ENCODE assay signal across 31 cellular contexts in the genomic region with DNA sequence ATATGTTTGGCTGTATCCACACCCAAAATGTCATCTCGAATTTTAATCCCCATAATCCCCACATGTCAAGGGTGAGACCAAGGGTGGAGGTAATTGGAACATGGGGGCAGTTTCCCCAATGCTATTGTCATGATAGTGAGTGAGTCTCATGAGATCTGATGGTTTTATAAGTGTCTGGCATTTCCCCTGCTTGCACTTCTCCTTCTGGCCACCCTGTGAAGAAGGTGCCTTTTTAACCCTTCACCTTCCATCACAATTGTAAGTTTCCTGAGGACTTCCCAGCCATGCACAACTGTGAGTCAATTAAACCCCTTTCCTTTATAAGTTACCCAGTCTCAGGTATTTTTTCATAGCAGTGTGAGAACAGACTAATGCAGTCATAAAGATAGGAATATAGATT.
"Had no signal": no experiment of that assay in that cellular context is flagged by ENCODE, and none has a peak within 500 bp of the region (broad histone marks: within the 10 kb centered on the region; RNA-seq: fewer than 3 reads in every experiment).

No MANE protein-coding gene starts in this region.

- H3K36me3 ChIP-seq: colonic mucosa, esophagus muscularis mucosa, gastroesophageal sphincter, heart right ventricle, left ventricle myocardium inferior, lower lobe of right lung, ovary, stomach, thyroid gland, vagina had no signal

- H3K4me3 ChIP-seq: colonic mucosa, esophagus muscularis mucosa, gastroesophageal sphincter, heart right ventricle, left ventricle myocardium inferior, lower lobe of right lung, ovary, psoas muscle, smooth muscle cell, stomach, thyroid gland, vagina had no signal

- DNase-seq: colonic mucosa; effector CD8-positive, alpha-beta T cell; foreskin keratinocyte; heart right ventricle; hippocampal formation; immature natural killer cell; islet precursor cell; kidney glomerular epithelial cell; left colon; left ventricle myocardium inferior; lower lobe of right lung; natural killer cell; occipital lobe; ovary; posterior cingulate gyrus; psoas muscle; retina; stimulated activated CD4-positive, alpha-beta T cell treated with anti-CD3 and anti-CD28 coated beads, Interleukin-12 subunit alpha, Interleukin-12 subunit beta, amount 100 ng/mL, for 4 hours; stimulated activated CD4-positive, alpha-beta T cell treated with anti-CD3 and anti-CD28 coated beads, Interleukin-1b, Interleukin-23, amount 100 ng/mL, for 48 hours; stimulated activated CD4-positive, alpha-beta T cell treated with anti-CD3 and anti-CD28 coated beads, Interleukin-4, amount 100 ng/mL, for 1 hour; stimulated activated CD8-positive, alpha-beta memory T cell treated with anti-CD3 and anti-CD28 coated beads, Interleukin-4, amount 100 ng/mL, for 48 hours; stimulated activated naive CD4-positive, alpha-beta T cell treated with Interleukin-2 at 50 U/mL for 16 hours; stomach; thyroid gland; trophoblast cell had no signal

- H3K27ac ChIP-seq: colonic mucosa, esophagus muscularis mucosa, foreskin keratinocyte, gastroesophageal sphincter, heart right ventricle, left ventricle myocardium inferior, lower lobe of right lung, ovary, psoas muscle, stomach, thyroid gland, vagina had no signal

- H3K27me3 ChIP-seq: colonic mucosa, esophagus muscularis mucosa, foreskin keratinocyte, gastroesophageal sphincter, heart right ventricle, ovary, stomach, thyroid gland, vagina had no signal

- H3K4me1 ChIP-seq: colonic mucosa, esophagus muscularis mucosa, foreskin keratinocyte, gastroesophageal sphincter, heart right ventricle, left ventricle myocardium inferior, lower lobe of right lung, psoas muscle, stomach, thyroid gland, vagina had no signal

- ATAC-seq: foreskin keratinocyte, gastroesophageal sphincter, heart right ventricle, left colon, lower lobe of right lung, natural killer cell, psoas muscle, sciatic nerve had no signal

- H3K4me2 ChIP-seq: smooth muscle cell had no signal

- FAIRE-seq: endothelial cell of umbilical vein had no signal

- H3K9me3 ChIP-seq: colonic mucosa, esophagus muscularis mucosa, gastroesophageal sphincter, heart right ventricle, left ventricle myocardium inferior, lower lobe of right lung, ovary, psoas muscle, stomach, thyroid gland, vagina had no signal
